In genomic region chr10:91560827-91561226, GRCh38 we compare ENCODE assay signal across 7 cellular contexts.
DNase-seq lines count a peak whose midpoint lies in the region; TF ChIP-seq lines count a peak whose summit lies in the region.
"Not testable (repeated sequence)": the region's sequence is repeated elsewhere in the genome, so short reads cannot be mapped to it uniquely, and the experiment has no call there.

No MANE protein-coding gene starts in this region.

- peak; percentile 37 for DNase-seq in AG09309 (ENCODE audit: low read depth)
- DNase-seq in HCEC 1CT, result peak; percentile 53
- peak; percentile 50 for DNase-seq in OCI-M1 (lab: John Stamatoyannopoulos, UW)
- DNase-seq in astrocyte of the spinal cord (ENCODE audit: low read depth, low spot score), result peak; percentile 65
- not testable (repeated sequence) for DNase-seq in endothelial cell (ENCODE audit: low spot score)
- peak; percentile 30 for DNase-seq in fibroblast of the conjunctiva (ENCODE audit: low read depth)

- H3K9me3 Mint-ChIP-seq in endothelial cell (ENCODE audit: unreplicated experiment); nephron: not testable (repeated sequence)

- H3K4me3 ChIP-seq in AG09309 (ENCODE audit: control insufficient read depth, low read depth, low read length); astrocyte of the spinal cord (ENCODE audit: low read depth, low read length): not testable (repeated sequence)

- not testable (repeated sequence) for H3K27me3 Mint-ChIP-seq in endothelial cell (ENCODE audit: unreplicated experiment); nephron (ENCODE audit: low read depth)

- H3K4me3 Mint-ChIP-seq in endothelial cell (ENCODE audit: unreplicated experiment), result peak overlapping the region; percentile 40
- peak overlapping the region in 2 of 3 experiments; percentile 1 to 17 for H3K4me3 Mint-ChIP-seq in nephron

- not testable (repeated sequence) for TF ChIP-seq CTCF in AG09309 (IDR thresholded peaks at IDR 0.05; ENCODE audit: control insufficient read depth, insufficient read depth, low read depth, low read length, missing control alignments); astrocyte of the spinal cord (IDR thresholded peaks at IDR 0.05; ENCODE audit: low read depth, low read length); endothelial cell (IDR thresholded peaks at IDR 0.05; ENCODE audit: unreplicated experiment); nephron (IDR thresholded peaks at IDR 0.05; ENCODE audit: unreplicated experiment in 3 of 3)

- H3K4me1 Mint-ChIP-seq in endothelial cell (ENCODE audit: unreplicated experiment), result not testable (repeated sequence)
- H3K4me1 Mint-ChIP-seq in nephron, result peaks cover 78% of the 10 kb centered on the region

- peak overlapping the region; percentile 26 for H3K27ac Mint-ChIP-seq in endothelial cell (ENCODE audit: unreplicated experiment)
- H3K27ac Mint-ChIP-seq in nephron, result peak overlapping the region; percentile 59 to 89 (median 88)

- not testable (repeated sequence) for H3K36me3 Mint-ChIP-seq in endothelial cell (ENCODE audit: low read depth, unreplicated experiment); nephron (ENCODE audit: low read depth)

- in situ Hi-C loops in astrocyte of the spinal cord (cut with HindIII; ENCODE audit: low sequenced_read_pairs), result not testable (repeated sequence)
